ENCODE assay signal across 12 cellular contexts in the genomic region with DNA sequence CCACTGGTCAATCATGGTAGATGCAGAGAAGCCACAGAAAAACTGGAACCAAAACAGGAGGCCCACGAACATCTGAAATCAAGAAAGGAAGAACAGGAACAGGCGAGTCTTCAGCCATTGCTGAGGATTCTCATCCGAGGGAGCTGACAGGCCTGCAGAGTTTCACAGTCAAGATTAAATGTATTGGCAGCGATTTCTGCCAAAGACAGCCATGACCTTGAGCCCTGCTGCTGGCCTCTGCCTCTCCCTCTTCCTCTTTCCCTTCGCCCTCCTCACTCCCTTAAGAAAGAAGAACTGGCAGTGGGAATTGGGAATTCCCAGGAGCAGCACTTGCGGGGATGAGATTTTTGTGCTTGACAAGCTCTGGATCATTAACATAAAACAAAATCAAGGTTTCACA.
"Had no signal": no experiment of that assay in that cellular context is flagged by ENCODE, and none has a peak within 500 bp of the region (broad histone marks: within the 10 kb centered on the region; RNA-seq: fewer than 3 reads in every experiment).

No MANE protein-coding gene starts in this region.

- H3K9me3 Mint-ChIP-seq: activated CD4-positive, alpha-beta memory T cell treated with anti-CD3 and anti-CD28 coated beads, Interleukin-2, amount 10 ng/mL, durations not matched to agents 7 days and 5 days; activated T-helper 1 cell treated with anti-CD3 and anti-CD28 coated beads, Interleukin-12 subunit alpha, Interleukin-12 subunit beta, Interleukin-2, Interleukin-4 antibody, amounts not matched to agents 30 ng/mL and 10 ng/mL and 1 ng/mL, durations not matched to agents 14 hours and 24 hours and 36 hours had no signal

- ATAC-seq: effector memory CD8-positive, alpha-beta T cell; pancreas; upper lobe of right lung had no signal

- H3K9me3 ChIP-seq: pancreas, SJSA1, upper lobe of right lung had no signal

- H3K4me3 ChIP-seq: pancreas, SJSA1, skin epidermis, upper lobe of right lung had no signal

- H3K36me3 Mint-ChIP-seq: memory B cell had no signal

- H3K27me3 ChIP-seq: pancreas, SJSA1, upper lobe of right lung had no signal

- DNase-seq: activated CD4-positive, alpha-beta memory T cell treated with anti-CD3 and anti-CD28 coated beads, Interleukin-2, amount 10 ng/mL, durations not matched to agents 7 days and 5 days; activated naive CD4-positive, alpha-beta T cell; central memory CD4-positive, alpha-beta T cell; effector memory CD8-positive, alpha-beta T cell; pancreas; SW 1271; upper lobe of right lung had no signal

- H3K4me1 Mint-ChIP-seq: activated CD4-positive, alpha-beta memory T cell treated with anti-CD3 and anti-CD28 coated beads, Interleukin-2, amount 10 ng/mL, durations not matched to agents 7 days and 5 days; memory B cell had no signal

- H3K36me3 ChIP-seq: pancreas had no signal

- H3K27ac ChIP-seq: pancreas, SJSA1, upper lobe of right lung had no signal

- H3K27me3 Mint-ChIP-seq: activated CD4-positive, alpha-beta memory T cell treated with anti-CD3 and anti-CD28 coated beads, Interleukin-2, amount 10 ng/mL, durations not matched to agents 7 days and 5 days; dendritic cell treated with granulocyte-macrophage colony-stimulating factor and Interleukin-4, amounts not matched to agents 40 ng/mL and 50 ng/mL, for 4 days; effector memory CD8-positive, alpha-beta T cell had no signal

- H3K27ac Mint-ChIP-seq: activated CD4-positive, alpha-beta memory T cell treated with anti-CD3 and anti-CD28 coated beads, Interleukin-2, amount 10 ng/mL, durations not matched to agents 7 days and 5 days; activated T-helper 1 cell treated with anti-CD3 and anti-CD28 coated beads, Interleukin-12 subunit alpha, Interleukin-12 subunit beta, Interleukin-2, Interleukin-4 antibody, amounts not matched to agents 30 ng/mL and 10 ng/mL and 1 ng/mL, durations not matched to agents 14 hours and 24 hours and 36 hours; dendritic cell treated with granulocyte-macrophage colony-stimulating factor and Interleukin-4, amounts not matched to agents 40 ng/mL and 50 ng/mL, for 4 days; memory B cell had no signal

- H3K4me1 ChIP-seq: pancreas, upper lobe of right lung had no signal

- H3K4me3 Mint-ChIP-seq: activated CD4-positive, alpha-beta memory T cell treated with anti-CD3 and anti-CD28 coated beads, Interleukin-2, amount 10 ng/mL, durations not matched to agents 7 days and 5 days; activated T-helper 1 cell treated with anti-CD3 and anti-CD28 coated beads, Interleukin-12 subunit alpha, Interleukin-12 subunit beta, Interleukin-2, Interleukin-4 antibody, amounts not matched to agents 30 ng/mL and 10 ng/mL and 1 ng/mL, durations not matched to agents 14 hours and 24 hours and 36 hours; dendritic cell treated with granulocyte-macrophage colony-stimulating factor and Interleukin-4, amounts not matched to agents 40 ng/mL and 50 ng/mL, for 4 days; effector memory CD8-positive, alpha-beta T cell; memory B cell had no signal
